Comparison of ENCODE assay signal across 8 cellular contexts in genomic region chr1:1777510-1777909, GRCh38. TPM values are rescaled to one million over a fixed set of nuclear protein-coding genes. Genes with fewer than 3 reads are reported as not detected.
A peak's percentile ranks its signal among the peaks of the same experiment; 100 is the strongest.
DNase-seq lines count a peak whose midpoint lies in the region; ATAC-seq, FAIRE-seq and TF ChIP-seq lines count a peak whose summit lies in the region.

No MANE protein-coding gene starts in this region.

- TF ChIP-seq EP300 in K562 (IDR thresholded peaks at IDR 0.05; ENCODE audit: low read length), result no peak

- TF ChIP-seq POLR2A in K562 (conservative IDR thresholded peaks at IDR 0.05), result no peak

- H3K9me3 ChIP-seq in BE2C (no peaks in the 10 kb centered on the region), K562 (replicated peaks; ENCODE audit: control insufficient read depth, insufficient read depth, low read depth, low read length) (peaks cover 3% of the 10 kb centered on the region; the same call in 1 of the 2 replicates), thymus (ENCODE audit: control insufficient read depth) (no peaks in the 10 kb centered on the region)

- TF ChIP-seq CTCF in BE2C (IDR thresholded peaks at IDR 0.05; ENCODE audit: low read depth, low read length) (no peak), K562 (IDR thresholded peaks at IDR 0.05 in 2 of 3, conservative IDR thresholded peaks at IDR 0.05 in 1 of 3; ENCODE audit: insufficient read depth in 2 of 3, low read depth in 1 of 3, low read length in 3 of 3) (no peak)

- no peak for DNase-seq in BE2C
- peak in 2 of 4 experiments; percentile 50 to 67 for DNase-seq in K562 (ENCODE audit: extremely low read depth in 1 of 4, low spot score in 3 of 4)
- no peak for DNase-seq in mucosa of gallbladder (ENCODE audit: low spot score)
- no peak for DNase-seq in NK-92 (lab: John Stamatoyannopoulos, UW; ENCODE audit: unreplicated experiment)

- no peak for TF ChIP-seq RAD21 in K562 (CRISPR knock-in tag; conservative IDR thresholded peaks at IDR 0.05 in 1 of 2, IDR thresholded peaks at IDR 0.05 in 1 of 2)

- in situ Hi-C loops in K562 (cut with MboI), result no loop called here

- POLR2A ChIA-PET in K562 (lab: Yijun Ruan, JAX), result interaction anchor here (0.6 to 1.5 kb wide), 2 partner anchors 128 to 232 kb away, joined by 3 read pairs; no protein-coding TSS in a partner anchor

- peak overlapping the region; percentile 73 to 93 (median 93) for H3K27ac Mint-ChIP-seq in IgD-negative memory B cell

- no peaks in the 10 kb centered on the region for H3K9me3 Mint-ChIP-seq in IgD-negative memory B cell

- intact Hi-C loops in K562 (cut with micrococcal nuclease), result no loop called here

- H3K4me1 ChIP-seq in BE2C (peaks cover 22% of the 10 kb centered on the region), K562 (replicated peaks in 1 of 2; ENCODE audit: control insufficient read depth in 2 of 2, insufficient read depth in 2 of 2, low read length in 2 of 2) (peaks cover 59 to 67% of the 10 kb centered on the region in 2 experiments), thymus (ENCODE audit: control insufficient read depth, insufficient read depth, low read length) (peaks cover 47% of the 10 kb centered on the region)

- H3K4me3 ChIP-seq in BE2C (ENCODE audit: low read depth, low read length) (peak overlapping the region; percentile 86), K562 (peak overlapping the region; percentile 88), thymus (ENCODE audit: low read length) (peak overlapping the region; percentile 80)

- H3K36me3 ChIP-seq in BE2C (peaks cover 24% of the 10 kb centered on the region), K562 (ENCODE audit: control insufficient read depth, insufficient read depth, low read length) (peaks cover 40% of the 10 kb centered on the region), thymus (ENCODE audit: control insufficient read depth, insufficient read depth) (peaks cover under 1% of the 10 kb centered on the region)

- H3K27me3 ChIP-seq in BE2C (no peaks in the 10 kb centered on the region), K562 (ENCODE audit: control insufficient read depth in 2 of 2, insufficient read depth in 2 of 2, low read length in 2 of 2) (no peaks in the 10 kb centered on the region), layer of hippocampus (ENCODE audit: control insufficient read depth, insufficient read depth, low read length) (no peaks in the 10 kb centered on the region), thymus (ENCODE audit: control insufficient read depth, insufficient read depth) (no peaks in the 10 kb centered on the region)

- peaks cover 36 to 49% (median 43%) of the 10 kb centered on the region in 3 donors for H3K4me1 Mint-ChIP-seq in IgD-negative memory B cell

- peak overlapping the region; percentile 92 for H3K4me2 ChIP-seq in K562 (ENCODE audit: insufficient read depth, low read length)

- peak overlapping the region; percentile 84; the same call in 1 of the 2 replicates for H2AFZ ChIP-seq in K562 (ENCODE audit: low read depth, low read length)

- H3K9me1 ChIP-seq in K562 (ENCODE audit: control insufficient read depth, insufficient read depth, low read length), result no peaks in the 10 kb centered on the region

- CTCF ChIA-PET in K562 (lab: Yijun Ruan, JAX; ENCODE audit: low intra/inter-chr PET ratio), result no interaction called here

- peaks cover 16% of the 10 kb centered on the region; the same call in 1 of the 2 replicates for H4K20me1 ChIP-seq in K562 (replicated peaks; ENCODE audit: control insufficient read depth, insufficient read depth, low read length)

- H3K36me3 Mint-ChIP-seq in IgD-negative memory B cell, result peaks cover 2% of the 10 kb centered on the region

- WGBS in K562 (ENCODE audit: insufficient coverage, low coverage, missing lambda C conversion rate), result 0% methylated on average over 7 of the region's 8 CpGs
- 27% methylated on average over 8 of the region's 8 CpGs for WGBS in thymus

- FAIRE-seq in K562 (lab: Jason Lieb, UNC), result peak; percentile 62

- ATAC-seq in K562 (no peak), GM18870 (IDR thresholded peaks at IDR 0.05; ENCODE audit: unreplicated experiment) (no peak)

- no TSS peak for BruUV-seq in K562 (replicated peaks; lab: Mats Ljungman, UMichigan)

- H3K4me3 Mint-ChIP-seq in IgD-negative memory B cell, result peak overlapping the region; percentile 80 to 98 (median 84)

- peak overlapping the region; percentile 96 to 100 for H3K9ac ChIP-seq in K562 (ENCODE audit: insufficient read depth in 1 of 2, low read depth in 2 of 2, low read length in 2 of 2)

- peaks cover 57% of the 10 kb centered on the region for H3K79me2 ChIP-seq in K562 (ENCODE audit: control insufficient read depth, insufficient read depth, low read length)

- H3K27ac ChIP-seq in K562 (ENCODE audit: extremely low read depth, low read depth, low read length) (peak overlapping the region; percentile 94), layer of hippocampus (ENCODE audit: low read depth, low read length) (peak overlapping the region; percentile 83), thymus (ENCODE audit: low read depth) (peak overlapping the region; percentile 84)

- no peaks in the 10 kb centered on the region for H3K27me3 Mint-ChIP-seq in IgD-negative memory B cell

TF ChIP-seq in K562, 482 proteins besides CTCF, POLR2A, EP300 and RAD21 (continues in another document):
- TF ChIP-seq SIN3A (IDR thresholded peaks at IDR 0.05; ENCODE audit: borderline replicate concordance in 2 of 2, control insufficient read depth in 1 of 2, low read depth in 2 of 2, low read length in 2 of 2) (peak; percentile 53 to 75; a peak in 3 of 4 replicates), ZSCAN32 (CRISPR knock-in tag; IDR thresholded peaks at IDR 0.05) (no peak), L3MBTL2 (IDR thresholded peaks at IDR 0.05) (no peak), ZNF384 (IDR thresholded peaks at IDR 0.05; ENCODE audit: low read depth, low read length) (peak; percentile 77)

RNA-seq across cellular contexts. Expression of gene NADK, which starts 0.8 kb away (rescaled TPM):
- polyA plus RNA-seq in BE2C (2012; ENCODE audit: insufficient read depth, insufficient read length, low read depth), result 166 TPM
- 55.6 TPM for polyA plus RNA-seq in IgD-negative memory B cell
- 266 and 574 TPM in 2 replicates for total RNA-seq in K562 (2011; cell fraction: chromatin; rRNA removed; ENCODE audit: low replicate concordance)
- total RNA-seq in K562 (2011; cell fraction: nucleolus; rRNA removed), result 372 and 388 TPM in 2 replicates
- 193 and 246 TPM in 2 replicates for total RNA-seq in K562 (2011; cell fraction: nucleoplasm; rRNA removed)
- 116 and 133 TPM in 2 replicates for total RNA-seq in K562 (2014; rRNA removed)
- 35.7 and 46.1 TPM in 2 replicates for total RNA-seq in K562 (2014; rRNA removed; fragmentation: Illumina TruSeq; extraction: Trizol)
- total RNA-seq in K562 (2015; rRNA removed; fragmentation: Illumina TruSeq; extraction: Trizol), result 63.0 and 66.6 TPM in 2 replicates
- 131 and 135 TPM in 2 replicates for total RNA-seq in K562 (2021)
- 99.6 and 121 TPM in 2 replicates for polyA plus RNA-seq in K562 (2011; rRNA removed)
- polyA plus RNA-seq in K562 (2011; cell fraction: cytosol; rRNA removed), result 62.8 and 91.9 TPM in 2 replicates
- 448 and 488 TPM in 2 replicates for polyA plus RNA-seq in K562 (2011; cell fraction: nucleus; rRNA removed)
- polyA plus RNA-seq in K562 (2012), result 76.9 and 85.6 TPM in 2 replicates
- polyA plus RNA-seq in K562 (2014; fragmentation: Illumina TruSeq; extraction: Trizol), result 75.1 and 81.2 TPM in 2 replicates
- 1 to 10 TPM; 1.5 to 2.1 TPM for polyA plus RNA-seq in K562 (2014; fragmentation: Nextera tagmentation; extraction: Ambion mirVana)
- 131 and 149 TPM in 2 replicates for polyA plus RNA-seq in K562 (2014; rRNA removed)
- polyA minus RNA-seq in K562 (2011; rRNA and poly(A)+ RNA removed), result 23.4 and 41.8 TPM in 2 replicates
- 54.8 and 55.2 TPM in 2 replicates for polyA minus RNA-seq in K562 (2011; cell fraction: cytosol; rRNA and poly(A)+ RNA removed)
- polyA minus RNA-seq in K562 (2011; cell fraction: nucleus; rRNA and poly(A)+ RNA removed), result 94.5 and 123 TPM in 2 replicates
- 60.0 TPM for polyA plus RNA-seq in thymus
- total RNA-seq in mucosa of gallbladder, result 98.4 TPM

RNA-seq across cellular contexts. Expression of gene CDK11A, which starts 53.4 kb away (rescaled TPM):
- polyA plus RNA-seq in BE2C (2012; ENCODE audit: insufficient read depth, insufficient read length, low read depth), result 221 TPM
- polyA plus RNA-seq in IgD-negative memory B cell (20.7 TPM), K562 (2011; rRNA removed) (13.0 and 17.4 TPM in 2 replicates), K562 (2014; fragmentation: Illumina TruSeq; extraction: Trizol) (49.8 and 53.1 TPM in 2 replicates), K562 (2014; fragmentation: Nextera tagmentation; extraction: Ambion mirVana) (1 to 10 TPM; 4.5 to 8.4 TPM), K562 (2014; rRNA removed) (49.5 and 67.0 TPM in 2 replicates), thymus (52.2 TPM)
- 123 and 215 TPM in 2 replicates for total RNA-seq in K562 (2011; cell fraction: chromatin; rRNA removed; ENCODE audit: low replicate concordance)
- total RNA-seq in K562 (2011; cell fraction: nucleolus; rRNA removed), result 128 and 164 TPM in 2 replicates
- 71.6 and 88.8 TPM in 2 replicates for total RNA-seq in K562 (2011; cell fraction: nucleoplasm; rRNA removed)
- total RNA-seq in K562 (2014; rRNA removed) (44.4 and 48.8 TPM in 2 replicates), K562 (2014; rRNA removed; fragmentation: Illumina TruSeq; extraction: Trizol) (15.2 and 18.4 TPM in 2 replicates), K562 (2015; rRNA removed; fragmentation: Illumina TruSeq; extraction: Trizol) (33.6 and 43.9 TPM in 2 replicates), K562 (2021) (58.5 and 71.0 TPM in 2 replicates), mucosa of gallbladder (31.5 TPM)
- polyA plus RNA-seq in K562 (2011; cell fraction: cytosol; rRNA removed), result 10.4 and 24.1 TPM in 2 replicates
- polyA plus RNA-seq in K562 (2011; cell fraction: nucleus; rRNA removed), result 167 and 314 TPM in 2 replicates
- 54.0 and 63.7 TPM in 2 replicates for polyA plus RNA-seq in K562 (2012)
- 8.1 and 9.7 TPM in 2 replicates for polyA minus RNA-seq in K562 (2011; rRNA and poly(A)+ RNA removed)
- 143 and 147 TPM in 2 replicates for polyA minus RNA-seq in K562 (2011; cell fraction: cytosol; rRNA and poly(A)+ RNA removed)
- 39.7 and 41.0 TPM in 2 replicates for polyA minus RNA-seq in K562 (2011; cell fraction: nucleus; rRNA and poly(A)+ RNA removed)
